8 cellular contexts compared by ENCODE assay signal in the genomic region with DNA sequence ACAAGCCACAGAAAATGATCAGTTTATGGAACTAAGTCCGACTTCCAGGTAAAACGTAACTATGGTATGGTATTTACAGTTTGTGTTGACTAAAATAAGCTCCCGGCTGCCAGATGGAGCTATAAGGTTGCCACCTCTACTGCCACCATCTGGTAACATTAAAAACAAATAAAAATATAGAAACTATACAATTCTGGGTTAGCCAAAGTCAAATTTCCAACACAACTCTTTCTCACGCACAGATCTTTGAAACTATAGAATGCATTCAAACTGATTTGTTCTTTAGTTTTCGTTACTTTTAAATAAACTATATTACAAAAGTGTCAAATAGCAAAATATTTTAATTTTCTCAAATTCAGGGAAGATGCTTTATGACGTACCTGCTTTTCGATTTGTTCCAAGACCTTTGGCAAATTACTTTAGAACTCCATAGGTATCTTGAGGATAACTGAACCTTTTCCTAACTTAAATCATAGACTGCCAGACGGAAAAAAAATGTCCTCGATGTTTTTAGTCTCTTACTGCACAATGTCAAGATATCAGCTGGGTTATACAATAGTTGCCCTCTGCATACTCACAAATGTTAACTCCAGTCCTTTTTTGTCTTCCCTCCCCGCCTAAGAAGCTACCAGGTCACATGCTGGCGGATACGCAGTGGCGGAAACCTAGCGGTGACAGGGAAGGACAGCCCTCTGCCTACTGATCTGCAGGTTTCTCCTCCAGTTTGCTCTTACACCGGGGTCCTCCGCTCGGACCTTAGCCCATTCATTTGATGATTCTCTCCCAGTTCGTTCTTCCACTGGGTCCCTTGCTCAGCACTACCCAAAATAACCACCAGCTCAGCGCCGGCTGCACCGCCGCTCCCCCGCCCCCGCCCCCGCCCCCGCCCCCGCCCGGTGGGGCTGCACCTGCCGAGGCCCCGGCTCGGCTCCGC. TPM values are rescaled to one million over a fixed set of nuclear protein-coding genes. Genes with fewer than 3 reads are reported as not detected.
DNase-seq lines count a peak whose midpoint lies in the region; ATAC-seq and TF ChIP-seq lines count a peak whose summit lies in the region.

No MANE protein-coding gene starts in this region.

- H4K20me1 ChIP-seq in PC-9 (ENCODE audit: insufficient read depth): no peaks in the 10 kb centered on the region

- peak overlapping the region; percentile 77 for H3K4me3 ChIP-seq in PC-9
- peak overlapping the region; percentile 99 for H3K4me3 ChIP-seq in naive thymus-derived CD4-positive, alpha-beta T cell (ENCODE audit: low read length)

- POLR2A ChIA-PET in PC-9 (lab: Charles Lee; ENCODE audit: unreplicated experiment): interaction anchor here (0.5 to 1.4 kb wide), 13 partner anchors 11 to 264 kb away, joined by 3 to 13 read pairs (median 4); a partner anchor contains a TSS
- POLR2A ChIA-PET in naive thymus-derived CD4-positive, alpha-beta T cell (lab: Charles Lee): interaction anchor here (0.6 to 4.4 kb wide), 16 partner anchors 9 to 1949 kb away, joined by 3 to 92 read pairs (median 4); a partner anchor contains a TSS

- no peaks in the 10 kb centered on the region; the same call in 1 of the 2 replicates for H3K36me3 ChIP-seq in PC-9 (ENCODE audit: low read depth)
- peaks cover 0 to 14% (median 5%) of the 10 kb centered on the region in 3 experiments for H3K36me3 ChIP-seq in naive thymus-derived CD4-positive, alpha-beta T cell (ENCODE audit: control insufficient read depth in 2 of 3, insufficient read depth in 3 of 3, low read length in 3 of 3)

- H3K27me3 ChIP-seq in PC-9 (ENCODE audit: insufficient read depth, low read depth): no peaks in the 10 kb centered on the region
- no peaks in the 10 kb centered on the region for H3K27me3 ChIP-seq in naive thymus-derived CD4-positive, alpha-beta T cell (ENCODE audit: control insufficient read depth in 2 of 2, insufficient read depth in 2 of 2, low read length in 2 of 2)

- DNase-seq in DMS114 treated with DMSO at 0.1 percent for 48 hours (lab: John Stamatoyannopoulos, UW; ENCODE audit: unreplicated experiment) (peak; percentile 48), HuH-7 (ENCODE audit: low spot score) (peak; percentile 83), PC-9 (peak; percentile 64 to 68), fibroblast of gingiva (ENCODE audit: low read depth) (peak; percentile 33)
- peak; percentile 68 to 71 for DNase-seq in activated T-cell treated with anti-CD3 and anti-CD28 coated beads, Interleukin-2, amount 50 U/mL, for 72 hours
- DNase-seq in naive thymus-derived CD4-positive, alpha-beta T cell: peak; percentile 35 to 82 (median 73)

- peaks cover 18% of the 10 kb centered on the region for H3K79me2 ChIP-seq in PC-9 (ENCODE audit: low read depth)

- H3K27me3 Mint-ChIP-seq in activated T-cell treated with anti-CD3 and anti-CD28 coated beads, Interleukin-2, amount 50 U/mL, for 72 hours (ENCODE audit: low read depth): no peaks in the 10 kb centered on the region
- no peaks in the 10 kb centered on the region for H3K27me3 Mint-ChIP-seq in naive thymus-derived CD4-positive, alpha-beta T cell
- no peaks in the 10 kb centered on the region for H3K27me3 Mint-ChIP-seq in stimulated activated naive CD8-positive, alpha-beta T cell treated with anti-CD3 and anti-CD28 coated beads, Interleukin-15, Interleukin-2, amounts not matched to agents 100 ng/mL and 50 ng/mL, for 24 hours

- peak overlapping the region; percentile 89 for H2AFZ ChIP-seq in PC-9

- intact Hi-C loops in PC-9 (cut with micrococcal nuclease; ENCODE audit: unreplicated experiment): loop anchor here (1.0 to 10.0 kb wide), 7 partner anchors 14 to 368 kb away; a partner anchor contains a TSS
- intact Hi-C loops in naive thymus-derived CD4-positive, alpha-beta T cell (cut with micrococcal nuclease): loop anchor here (1.0 to 5.0 kb wide), 7 partner anchors 22 to 1949 kb away; a partner anchor contains a TSS

- peaks cover 3 to 4% of the 10 kb centered on the region in 2 donors for H3K36me3 Mint-ChIP-seq in activated T-cell treated with anti-CD3 and anti-CD28 coated beads, Interleukin-2, amount 50 U/mL, for 72 hours (ENCODE audit: insufficient read depth in 2 of 2)
- peaks cover 4 to 11% (median 6%) of the 10 kb centered on the region in 5 donors for H3K36me3 Mint-ChIP-seq in naive thymus-derived CD4-positive, alpha-beta T cell
- H3K36me3 Mint-ChIP-seq in stimulated activated naive CD8-positive, alpha-beta T cell treated with anti-CD3 and anti-CD28 coated beads, Interleukin-15, Interleukin-2, amounts not matched to agents 100 ng/mL and 50 ng/mL, for 24 hours (ENCODE audit: low read depth): peaks cover 10% of the 10 kb centered on the region

- H3K4me1 ChIP-seq in PC-9 (replicated peaks; ENCODE audit: insufficient read depth): peaks cover 45% of the 10 kb centered on the region
- peaks cover 10 to 13% of the 10 kb centered on the region in 2 donors for H3K4me1 ChIP-seq in naive thymus-derived CD4-positive, alpha-beta T cell (ENCODE audit: control insufficient read depth in 2 of 2, insufficient read depth in 2 of 2, low read length in 2 of 2)

- CTCF ChIA-PET in PC-9 (lab: Charles Lee): interaction anchor here (0.5 to 1.5 kb wide), 10 partner anchors 12 to 1556 kb away, joined by 3 to 5 read pairs (median 3); a partner anchor contains a TSS
- CTCF ChIA-PET in naive thymus-derived CD4-positive, alpha-beta T cell (lab: Charles Lee): interaction anchor here (0.6 to 2.1 kb wide), 11 partner anchors 11 to 1588 kb away, joined by 3 to 6 read pairs (median 3); a partner anchor contains a TSS

- H3K27ac ChIP-seq in PC-9: peak overlapping the region; percentile 47
- peak overlapping the region; percentile 99 for H3K27ac ChIP-seq in naive thymus-derived CD4-positive, alpha-beta T cell (ENCODE audit: low read depth, low read length)

- peak; percentile 73; the same call in 1 of the 2 replicates for TF ChIP-seq CTCF in PC-9 (conservative IDR thresholded peaks at IDR 0.05)

- H3F3A ChIP-seq in PC-9 (ENCODE audit: insufficient read depth, low read depth): peaks cover 30% of the 10 kb centered on the region

- no peaks in the 10 kb centered on the region for H3K9me3 ChIP-seq in PC-9 (ENCODE audit: insufficient read depth, low read depth)
- no peaks in the 10 kb centered on the region for H3K9me3 ChIP-seq in naive thymus-derived CD4-positive, alpha-beta T cell (ENCODE audit: control insufficient read depth in 2 of 3, low read length in 3 of 3)

- peak overlapping the region; percentile 87 for H3K27ac Mint-ChIP-seq in activated T-cell treated with anti-CD3 and anti-CD28 coated beads, Interleukin-2, amount 50 U/mL, for 72 hours
- peak overlapping the region; percentile 88 to 99 (median 96) for H3K27ac Mint-ChIP-seq in naive thymus-derived CD4-positive, alpha-beta T cell
- H3K27ac Mint-ChIP-seq in stimulated activated naive CD8-positive, alpha-beta T cell treated with anti-CD3 and anti-CD28 coated beads, Interleukin-15, Interleukin-2, amounts not matched to agents 100 ng/mL and 50 ng/mL, for 24 hours: peak overlapping the region; percentile 93

- peaks cover 40% of the 10 kb centered on the region for H3K4me1 Mint-ChIP-seq in activated T-cell treated with anti-CD3 and anti-CD28 coated beads, Interleukin-2, amount 50 U/mL, for 72 hours (ENCODE audit: low read depth)
- peaks cover 17 to 45% (median 39%) of the 10 kb centered on the region in 7 donors for H3K4me1 Mint-ChIP-seq in naive thymus-derived CD4-positive, alpha-beta T cell
- peaks cover 41% of the 10 kb centered on the region for H3K4me1 Mint-ChIP-seq in stimulated activated naive CD8-positive, alpha-beta T cell treated with anti-CD3 and anti-CD28 coated beads, Interleukin-15, Interleukin-2, amounts not matched to agents 100 ng/mL and 50 ng/mL, for 24 hours (ENCODE audit: low read depth)

- BruUV-seq in PC-9 (replicated peaks; lab: Mats Ljungman, UMichigan): TSS peak; percentile 50

- peak; percentile 47 for ATAC-seq in GM21526 (IDR thresholded peaks at IDR 0.05; ENCODE audit: low FRiP score, unreplicated experiment)
- peak; percentile 53 to 58 for ATAC-seq in activated T-cell treated with anti-CD3 and anti-CD28 coated beads, Interleukin-2, amount 50 U/mL, for 72 hours (replicated peaks in 1 of 2)
- ATAC-seq in naive thymus-derived CD4-positive, alpha-beta T cell: peak; percentile 62

- peak overlapping the region; percentile 98 to 99 for H3K4me3 Mint-ChIP-seq in activated T-cell treated with anti-CD3 and anti-CD28 coated beads, Interleukin-2, amount 50 U/mL, for 72 hours
- peak overlapping the region; percentile 94 to 100 (median 98) for H3K4me3 Mint-ChIP-seq in naive thymus-derived CD4-positive, alpha-beta T cell
- peak overlapping the region; percentile 97 for H3K4me3 Mint-ChIP-seq in stimulated activated naive CD8-positive, alpha-beta T cell treated with anti-CD3 and anti-CD28 coated beads, Interleukin-15, Interleukin-2, amounts not matched to agents 100 ng/mL and 50 ng/mL, for 24 hours

- H3K4me2 ChIP-seq in PC-9: peak overlapping the region; percentile 94

- no peaks in the 10 kb centered on the region for H3K9me2 ChIP-seq in PC-9 (ENCODE audit: insufficient read depth)

- H3K9me3 Mint-ChIP-seq in activated T-cell treated with anti-CD3 and anti-CD28 coated beads, Interleukin-2, amount 50 U/mL, for 72 hours: peaks cover 0 to 2% of the 10 kb centered on the region in 2 donors
- H3K9me3 Mint-ChIP-seq in naive thymus-derived CD4-positive, alpha-beta T cell: peaks cover 0 to 2% (median 0%) of the 10 kb centered on the region in 11 donors
- H3K9me3 Mint-ChIP-seq in stimulated activated naive CD8-positive, alpha-beta T cell treated with anti-CD3 and anti-CD28 coated beads, Interleukin-15, Interleukin-2, amounts not matched to agents 100 ng/mL and 50 ng/mL, for 24 hours: no peaks in the 10 kb centered on the region

RNA-seq across cellular contexts. Expression of a gene that starts 0.9 kb away (rescaled TPM):
- total RNA-seq in PC-9 (2021): 15.8 and 16.9 TPM in 2 replicates
- total RNA-seq in activated T-cell treated with anti-CD3 and anti-CD28 coated beads, Interleukin-2, amount 50 U/mL, for 72 hours: 1 to 10 TPM; 3.2 to 4.7 TPM
- 10 to 100 TPM in 2 of 5 experiments, 1 to 10 TPM in 3; 6.0 to 13.8 (median 8.9) TPM for total RNA-seq in naive thymus-derived CD4-positive, alpha-beta T cell
- 1 to 10 TPM; 7.9 to 8.6 TPM for polyA plus RNA-seq in naive thymus-derived CD4-positive, alpha-beta T cell

RNA-seq across cellular contexts. Expression of a gene that starts 43.1 kb away (rescaled TPM):
- total RNA-seq in PC-9 (2021): 46.8 and 50.7 TPM in 2 replicates
- 10 to 100 TPM; 14.9 to 21.6 TPM for total RNA-seq in activated T-cell treated with anti-CD3 and anti-CD28 coated beads, Interleukin-2, amount 50 U/mL, for 72 hours
- total RNA-seq in naive thymus-derived CD4-positive, alpha-beta T cell: 10 to 100 TPM in 1 of 5 experiments, 1 to 10 TPM in 2, under 1 TPM in 2; 0.54 to 12.3 (median 1.2) TPM
- under 1 TPM; 0.20 to 0.31 TPM for polyA plus RNA-seq in naive thymus-derived CD4-positive, alpha-beta T cell

Comparison
In these comparisons a context has a peak if more than half of its experiments do, and no peak if none do; other contexts are left out.
1. Peak in every context shown above with its lines: DNase-seq, ATAC-seq, H3K4me3 ChIP-seq and H3K27ac ChIP-seq.
2. DNase-seq: peak in every context shown above with its lines; median percentile 83 in HuH-7; 73 in naive thymus-derived CD4-positive, alpha-beta T cell; 70 in activated T-cell treated with anti-CD3 and anti-CD28 coated beads, Interleukin-2, amount 50 U/mL, for 72 hours; 66 in PC-9; 48 in DMS114 treated with DMSO at 0.1 percent for 48 hours; 33 in fibroblast of gingiva.